ENCODE assay signal across 2 cellular contexts in the genomic region with DNA sequence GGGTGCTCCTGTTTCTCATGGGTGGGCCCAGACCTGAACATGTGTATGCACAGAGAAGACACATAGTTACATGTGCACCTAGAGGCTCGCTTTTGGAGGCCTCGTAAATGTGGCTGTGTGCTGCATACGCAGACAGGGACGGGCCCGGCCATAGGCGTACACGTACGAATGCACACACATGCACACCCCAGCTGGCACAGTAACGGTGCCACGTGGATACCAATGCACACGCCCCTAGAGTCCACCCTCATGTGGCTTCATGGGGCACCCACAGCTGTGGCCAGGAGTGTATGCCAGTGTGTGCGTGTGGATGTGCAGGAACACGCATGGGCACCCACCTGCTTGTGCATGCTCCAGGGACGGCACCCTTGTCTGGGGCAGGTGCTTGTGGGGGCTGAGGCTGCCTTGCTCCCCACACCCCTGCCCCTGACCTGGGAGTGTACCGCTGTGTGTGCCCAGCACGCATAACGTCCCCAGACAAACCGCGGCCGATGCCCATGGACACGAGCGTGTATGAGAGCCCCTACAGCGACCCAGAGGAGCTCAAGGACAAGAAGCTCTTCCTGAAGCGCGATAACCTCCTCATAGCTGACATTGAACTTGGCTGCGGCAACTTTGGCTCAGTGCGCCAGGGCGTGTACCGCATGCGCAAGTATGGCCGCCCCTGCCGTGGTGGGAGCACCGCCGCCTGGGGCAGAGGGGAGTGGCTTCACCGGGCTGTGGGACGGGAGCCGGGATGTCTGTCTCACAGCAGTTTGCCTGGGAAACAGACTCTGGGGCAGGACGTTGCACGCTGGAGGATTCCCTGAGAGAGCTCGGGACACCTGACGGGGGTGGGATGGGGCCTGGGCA.
TF ChIP-seq lines count a peak whose summit lies in the region.

No MANE protein-coding gene starts in this region.

TF ChIP-seq in K562, 482 proteins besides CTCF, POLR2A, EP300 and RAD21:
- TF ChIP-seq MAFG (tag; conservative IDR thresholded peaks at IDR 0.05) (no peak), ZNF224 (CRISPR knock-in tag; IDR thresholded peaks at IDR 0.05) (no peak), RBM39 (optimal IDR thresholded peaks at IDR 0.05; ENCODE audit: low read depth, low read length) (no peak), ZNF583 (CRISPR knock-in tag; IDR thresholded peaks at IDR 0.05) (no peak), TCF7 (IDR thresholded peaks at IDR 0.05; ENCODE audit: borderline replicate concordance) (no peak), ZKSCAN1 (IDR thresholded peaks at IDR 0.05; ENCODE audit: low read depth, low read length) (no peak), HOXB6 (CRISPR knock-in tag; IDR thresholded peaks at IDR 0.05; ENCODE audit: borderline replicate concordance) (no peak), NRF1 (conservative IDR thresholded peaks at IDR 0.05 in 1 of 2, IDR thresholded peaks at IDR 0.05 in 1 of 2) (peak; percentile 35 to 40; a peak in 3 of 4 replicates), YY1 (IDR thresholded peaks at IDR 0.05; ENCODE audit: borderline replicate concordance in 1 of 3, control insufficient read depth in 1 of 3, extremely low read depth in 1 of 3, insufficient read depth in 3 of 3, insufficient read length in 1 of 3, insufficient replicate concordance in 2 of 3, low read depth in 1 of 3, low read length in 2 of 3) (peak in 1 of 3 experiments; percentile 24), NCOA6 (IDR thresholded peaks at IDR 0.05) (no peak), MTA2 (IDR thresholded peaks at IDR 0.05; ENCODE audit: low read depth) (no peak)
- TF ChIP-seq, protein P1, sequence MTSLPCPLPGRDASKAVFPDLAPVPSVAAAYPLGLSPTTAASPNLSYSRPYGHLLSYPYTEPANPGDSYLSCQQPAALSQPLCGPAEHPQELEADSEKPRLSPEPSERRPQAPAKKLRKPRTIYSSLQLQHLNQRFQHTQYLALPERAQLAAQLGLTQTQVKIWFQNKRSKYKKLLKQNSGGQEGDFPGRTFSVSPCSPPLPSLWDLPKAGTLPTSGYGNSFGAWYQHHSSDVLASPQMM (CRISPR knock-in tag; IDR thresholded peaks at IDR 0.05): no peak
- TF ChIP-seq, protein P2, sequence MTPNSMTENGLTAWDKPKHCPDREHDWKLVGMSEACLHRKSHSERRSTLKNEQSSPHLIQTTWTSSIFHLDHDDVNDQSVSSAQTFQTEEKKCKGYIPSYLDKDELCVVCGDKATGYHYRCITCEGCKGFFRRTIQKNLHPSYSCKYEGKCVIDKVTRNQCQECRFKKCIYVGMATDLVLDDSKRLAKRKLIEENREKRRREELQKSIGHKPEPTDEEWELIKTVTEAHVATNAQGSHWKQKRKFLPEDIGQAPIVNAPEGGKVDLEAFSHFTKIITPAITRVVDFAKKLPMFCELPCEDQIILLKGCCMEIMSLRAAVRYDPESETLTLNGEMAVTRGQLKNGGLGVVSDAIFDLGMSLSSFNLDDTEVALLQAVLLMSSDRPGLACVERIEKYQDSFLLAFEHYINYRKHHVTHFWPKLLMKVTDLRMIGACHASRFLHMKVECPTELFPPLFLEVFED (CRISPR knock-in tag; conservative IDR thresholded peaks at IDR 0.05): no peak
- TF ChIP-seq, protein P3, sequence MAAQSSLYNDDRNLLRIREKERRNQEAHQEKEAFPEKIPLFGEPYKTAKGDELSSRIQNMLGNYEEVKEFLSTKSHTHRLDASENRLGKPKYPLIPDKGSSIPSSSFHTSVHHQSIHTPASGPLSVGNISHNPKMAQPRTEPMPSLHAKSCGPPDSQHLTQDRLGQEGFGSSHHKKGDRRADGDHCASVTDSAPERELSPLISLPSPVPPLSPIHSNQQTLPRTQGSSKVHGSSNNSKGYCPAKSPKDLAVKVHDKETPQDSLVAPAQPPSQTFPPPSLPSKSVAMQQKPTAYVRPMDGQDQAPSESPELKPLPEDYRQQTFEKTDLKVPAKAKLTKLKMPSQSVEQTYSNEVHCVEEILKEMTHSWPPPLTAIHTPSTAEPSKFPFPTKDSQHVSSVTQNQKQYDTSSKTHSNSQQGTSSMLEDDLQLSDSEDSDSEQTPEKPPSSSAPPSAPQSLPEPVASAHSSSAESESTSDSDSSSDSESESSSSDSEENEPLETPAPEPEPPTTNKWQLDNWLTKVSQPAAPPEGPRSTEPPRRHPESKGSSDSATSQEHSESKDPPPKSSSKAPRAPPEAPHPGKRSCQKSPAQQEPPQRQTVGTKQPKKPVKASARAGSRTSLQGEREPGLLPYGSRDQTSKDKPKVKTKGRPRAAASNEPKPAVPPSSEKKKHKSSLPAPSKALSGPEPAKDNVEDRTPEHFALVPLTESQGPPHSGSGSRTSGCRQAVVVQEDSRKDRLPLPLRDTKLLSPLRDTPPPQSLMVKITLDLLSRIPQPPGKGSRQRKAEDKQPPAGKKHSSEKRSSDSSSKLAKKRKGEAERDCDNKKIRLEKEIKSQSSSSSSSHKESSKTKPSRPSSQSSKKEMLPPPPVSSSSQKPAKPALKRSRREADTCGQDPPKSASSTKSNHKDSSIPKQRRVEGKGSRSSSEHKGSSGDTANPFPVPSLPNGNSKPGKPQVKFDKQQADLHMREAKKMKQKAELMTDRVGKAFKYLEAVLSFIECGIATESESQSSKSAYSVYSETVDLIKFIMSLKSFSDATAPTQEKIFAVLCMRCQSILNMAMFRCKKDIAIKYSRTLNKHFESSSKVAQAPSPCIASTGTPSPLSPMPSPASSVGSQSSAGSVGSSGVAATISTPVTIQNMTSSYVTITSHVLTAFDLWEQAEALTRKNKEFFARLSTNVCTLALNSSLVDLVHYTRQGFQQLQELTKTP (IDR thresholded peaks at IDR 0.05; ENCODE audit: low read depth in 1 of 2, partially characterized antibody in 2 of 2): no peak
- TF ChIP-seq, protein P4, sequence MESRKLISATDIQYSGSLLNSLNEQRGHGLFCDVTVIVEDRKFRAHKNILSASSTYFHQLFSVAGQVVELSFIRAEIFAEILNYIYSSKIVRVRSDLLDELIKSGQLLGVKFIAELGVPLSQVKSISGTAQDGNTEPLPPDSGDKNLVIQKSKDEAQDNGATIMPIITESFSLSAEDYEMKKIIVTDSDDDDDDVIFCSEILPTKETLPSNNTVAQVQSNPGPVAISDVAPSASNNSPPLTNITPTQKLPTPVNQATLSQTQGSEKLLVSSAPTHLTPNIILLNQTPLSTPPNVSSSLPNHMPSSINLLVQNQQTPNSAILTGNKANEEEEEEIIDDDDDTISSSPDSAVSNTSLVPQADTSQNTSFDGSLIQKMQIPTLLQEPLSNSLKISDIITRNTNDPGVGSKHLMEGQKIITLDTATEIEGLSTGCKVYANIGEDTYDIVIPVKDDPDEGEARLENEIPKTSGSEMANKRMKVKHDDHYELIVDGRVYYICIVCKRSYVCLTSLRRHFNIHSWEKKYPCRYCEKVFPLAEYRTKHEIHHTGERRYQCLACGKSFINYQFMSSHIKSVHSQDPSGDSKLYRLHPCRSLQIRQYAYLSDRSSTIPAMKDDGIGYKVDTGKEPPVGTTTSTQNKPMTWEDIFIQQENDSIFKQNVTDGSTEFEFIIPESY (CRISPR knock-in tag; IDR thresholded peaks at IDR 0.05): peak; percentile 62
TF ChIP-seq in K562: peak in this region for 3.

TF ChIP-seq in HEK293T, 16 proteins besides CTCF, POLR2A, EP300 and RAD21:
- TF ChIP-seq FOXM1 (IDR thresholded peaks at IDR 0.05; ENCODE audit: borderline replicate concordance): no peak
- TF ChIP-seq, protein P5, sequence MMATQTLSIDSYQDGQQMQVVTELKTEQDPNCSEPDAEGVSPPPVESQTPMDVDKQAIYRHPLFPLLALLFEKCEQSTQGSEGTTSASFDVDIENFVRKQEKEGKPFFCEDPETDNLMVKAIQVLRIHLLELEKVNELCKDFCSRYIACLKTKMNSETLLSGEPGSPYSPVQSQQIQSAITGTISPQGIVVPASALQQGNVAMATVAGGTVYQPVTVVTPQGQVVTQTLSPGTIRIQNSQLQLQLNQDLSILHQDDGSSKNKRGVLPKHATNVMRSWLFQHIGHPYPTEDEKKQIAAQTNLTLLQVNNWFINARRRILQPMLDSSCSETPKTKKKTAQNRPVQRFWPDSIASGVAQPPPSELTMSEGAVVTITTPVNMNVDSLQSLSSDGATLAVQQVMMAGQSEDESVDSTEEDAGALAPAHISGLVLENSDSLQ (IDR thresholded peaks at IDR 0.05): no peak
- no peak for TF ChIP-seq LEF1 (IDR thresholded peaks at IDR 0.05; ENCODE audit: borderline replicate concordance)
- TF ChIP-seq FOXA1 (IDR thresholded peaks at IDR 0.05): no peak
- TF ChIP-seq NFRKB (IDR thresholded peaks at IDR 0.05): no peak
- TF ChIP-seq SP1 (IDR thresholded peaks at IDR 0.05): no peak
- no peak for TF ChIP-seq ZNF384 (IDR thresholded peaks at IDR 0.05)
- TF ChIP-seq ELF4 (IDR thresholded peaks at IDR 0.05): no peak
- no peak for TF ChIP-seq TARDBP (IDR thresholded peaks at IDR 0.05)
- TF ChIP-seq FOXK2 (IDR thresholded peaks at IDR 0.05): no peak
